In the genomic region with DNA sequence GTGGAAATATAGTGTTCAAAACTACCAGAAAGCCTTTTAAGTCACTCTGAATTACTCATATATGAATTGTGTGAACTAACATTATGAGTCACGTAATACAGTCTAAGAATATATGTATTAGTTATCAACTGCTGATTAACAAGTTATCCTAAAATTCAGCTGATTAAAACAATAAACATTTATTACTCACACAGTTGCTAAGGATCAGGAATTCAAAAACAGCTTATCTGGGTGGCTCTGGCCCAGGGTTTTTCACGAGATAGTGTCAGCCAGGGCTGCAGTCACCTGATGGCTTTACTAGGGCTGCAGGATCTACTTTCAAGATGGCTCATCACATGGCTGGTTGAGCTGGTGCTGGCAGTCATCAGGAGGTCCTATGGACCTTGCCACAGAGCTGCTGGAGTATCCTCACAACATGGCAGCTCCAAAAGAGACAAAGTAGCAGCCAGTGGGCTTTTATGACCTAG, we compare ENCODE assay signal across 14 cellular contexts. TPM values are rescaled to one million over a fixed set of nuclear protein-coding genes. Genes with fewer than 3 reads are reported as not detected.
DNase-seq lines count a peak whose midpoint lies in the region; ATAC-seq, FAIRE-seq and TF ChIP-seq lines count a peak whose summit lies in the region.
"Had no signal": no experiment of that assay in that cellular context is flagged by ENCODE, and none has a peak within 500 bp of the region (broad histone marks: within the 10 kb centered on the region; RNA-seq: fewer than 3 reads in every experiment).

No MANE protein-coding gene starts in this region.

- no peaks in the 10 kb centered on the region for H3K27me3 ChIP-seq in esophagus squamous epithelium
- no peaks in the 10 kb centered on the region for H3K27me3 ChIP-seq in small intestine (ENCODE audit: control insufficient read depth in 2 of 2, insufficient read depth in 2 of 2, low read length in 2 of 2)

- H3K27ac ChIP-seq in esophagus squamous epithelium (peak overlapping the region; percentile 75 to 93 (median 91)), small intestine (ENCODE audit: low read depth in 1 of 2, low read length in 1 of 2) (peak overlapping the region in 1 of 2 donors; percentile 8)

- H3K4me3 ChIP-seq in esophagus squamous epithelium (no peak overlapping the region), small intestine (ENCODE audit: low read depth in 1 of 2, low read length in 2 of 2) (no peak overlapping the region)

- no peak for FAIRE-seq in small intestine (lab: Jason Lieb, UNC)
- FAIRE-seq: urothelium cell line had no signal

- H3K9me3 Mint-ChIP-seq in activated CD8-positive, alpha-beta T cell treated with anti-CD3 and anti-CD28 coated beads for 36 hours, result peaks cover 5% of the 10 kb centered on the region
- no peaks in the 10 kb centered on the region for H3K9me3 Mint-ChIP-seq in activated CD8-positive, alpha-beta T cell treated with anti-CD3 and anti-CD28 coated beads, Interleukin-2, amount 10 ng/mL, durations not matched to agents 7 days and 5 days (ENCODE audit: insufficient read depth)
- H3K9me3 Mint-ChIP-seq in T-helper 2 cell treated with Interferon-gamma antibody and Interleukin-4, amounts not matched to agents 5 μg/mL and 100 μg/mL, for 36 hours, result no peaks in the 10 kb centered on the region
- H3K9me3 Mint-ChIP-seq: central memory CD8-positive, alpha-beta T cell had no signal

- peaks cover 29% of the 10 kb centered on the region for H3K36me3 Mint-ChIP-seq in activated CD8-positive, alpha-beta T cell treated with anti-CD3 and anti-CD28 coated beads for 36 hours (ENCODE audit: low read depth)
- H3K36me3 Mint-ChIP-seq in activated CD8-positive, alpha-beta T cell treated with anti-CD3 and anti-CD28 coated beads, Interleukin-2, amount 10 ng/mL, durations not matched to agents 7 days and 5 days (ENCODE audit: low read depth), result peaks cover 28% of the 10 kb centered on the region
- peaks cover 8% of the 10 kb centered on the region for H3K36me3 Mint-ChIP-seq in T-helper 2 cell treated with Interferon-gamma antibody and Interleukin-4, amounts not matched to agents 5 μg/mL and 100 μg/mL, for 36 hours (ENCODE audit: low read depth)
- H3K36me3 Mint-ChIP-seq in T-helper 17 cell (ENCODE audit: low read depth), result no peaks in the 10 kb centered on the region

- peak; percentile 44 for DNase-seq in activated CD8-positive, alpha-beta T cell treated with anti-CD3 and anti-CD28 coated beads for 36 hours
- DNase-seq in activated CD8-positive, alpha-beta T cell treated with anti-CD3 and anti-CD28 coated beads, Interleukin-2, amount 10 ng/mL, durations not matched to agents 7 days and 5 days, result no peak
- peak; percentile 30 for DNase-seq in T-helper 2 cell treated with Interferon-gamma antibody and Interleukin-4, amounts not matched to agents 5 μg/mL and 100 μg/mL, for 36 hours (ENCODE audit: low spot score)
- DNase-seq in esophagus squamous epithelium (lab: John Stamatoyannopoulos, UW) (no peak), small intestine (peak; percentile 69), T-helper 17 cell (no peak)
- DNase-seq: activated CD4-positive, CD25-positive, alpha-beta regulatory T cell treated with anti-CD3 and anti-CD28 coated beads, Interleukin-2, amount 50 U/mL, for 72 hours; GDM1; NCI-H2107; RPMI8226 had no signal

- CTCF ChIA-PET in activated CD8-positive, alpha-beta T cell treated with anti-CD3 and anti-CD28 coated beads for 36 hours (lab: Charles Lee), result interaction anchor here (0.7 to 13.0 kb wide), 4 partner anchors 9 to 256 kb away, joined by 3 to 110 read pairs (median 6); no protein-coding TSS in a partner anchor
- CTCF ChIA-PET in activated CD8-positive, alpha-beta T cell treated with anti-CD3 and anti-CD28 coated beads, Interleukin-2, amount 10 ng/mL, durations not matched to agents 7 days and 5 days (lab: Charles Lee), result interaction anchor here (1.0 to 3.5 kb wide), 6 partner anchors 9 to 109 kb away, joined by 3 to 18 read pairs (median 5); no protein-coding TSS in a partner anchor

- POLR2A ChIA-PET in activated CD8-positive, alpha-beta T cell treated with anti-CD3 and anti-CD28 coated beads for 36 hours (lab: Charles Lee), result interaction anchor here (0.7 kb wide), 1 partner anchor 16 kb away, joined by 3 read pairs; no protein-coding TSS in a partner anchor
- POLR2A ChIA-PET in activated CD8-positive, alpha-beta T cell treated with anti-CD3 and anti-CD28 coated beads, Interleukin-2, amount 10 ng/mL, durations not matched to agents 7 days and 5 days (lab: Charles Lee), result interaction anchor here (0.8 kb wide), 1 partner anchor 60 kb away, joined by 3 read pairs; no protein-coding TSS in a partner anchor

- H3K4me1 ChIP-seq in esophagus squamous epithelium (peaks cover 27 to 100% (median 73%) of the 10 kb centered on the region in 3 donors), small intestine (ENCODE audit: control insufficient read depth in 2 of 2, insufficient read depth in 1 of 2, low read depth in 1 of 2, low read length in 1 of 2) (peaks cover 0 to 6% of the 10 kb centered on the region in 2 donors)

- TF ChIP-seq CTCF in activated CD8-positive, alpha-beta T cell treated with anti-CD3 and anti-CD28 coated beads for 36 hours (IDR thresholded peaks at IDR 0.05), result no peak
- no peak for TF ChIP-seq CTCF in esophagus squamous epithelium (IDR thresholded peaks at IDR 0.05)

- no peak overlapping the region for H3K4me3 Mint-ChIP-seq in activated CD8-positive, alpha-beta T cell treated with anti-CD3 and anti-CD28 coated beads for 36 hours
- H3K4me3 Mint-ChIP-seq in activated CD8-positive, alpha-beta T cell treated with anti-CD3 and anti-CD28 coated beads, Interleukin-2, amount 10 ng/mL, durations not matched to agents 7 days and 5 days, result no peak overlapping the region
- no peak overlapping the region for H3K4me3 Mint-ChIP-seq in T-helper 2 cell treated with Interferon-gamma antibody and Interleukin-4, amounts not matched to agents 5 μg/mL and 100 μg/mL, for 36 hours
- H3K4me3 Mint-ChIP-seq in T-helper 17 cell, result no peak overlapping the region
- H3K4me3 Mint-ChIP-seq: central memory CD8-positive, alpha-beta T cell had no signal

- no peaks in the 10 kb centered on the region for H3K27me3 Mint-ChIP-seq in activated CD8-positive, alpha-beta T cell treated with anti-CD3 and anti-CD28 coated beads for 36 hours
- no peaks in the 10 kb centered on the region for H3K27me3 Mint-ChIP-seq in activated CD8-positive, alpha-beta T cell treated with anti-CD3 and anti-CD28 coated beads, Interleukin-2, amount 10 ng/mL, durations not matched to agents 7 days and 5 days (ENCODE audit: low read depth)
- no peaks in the 10 kb centered on the region for H3K27me3 Mint-ChIP-seq in T-helper 2 cell treated with Interferon-gamma antibody and Interleukin-4, amounts not matched to agents 5 μg/mL and 100 μg/mL, for 36 hours (ENCODE audit: low read depth)
- H3K27me3 Mint-ChIP-seq in T-helper 17 cell, result no peaks in the 10 kb centered on the region
- H3K27me3 Mint-ChIP-seq: central memory CD8-positive, alpha-beta T cell had no signal

- H3K4me1 Mint-ChIP-seq in activated CD8-positive, alpha-beta T cell treated with anti-CD3 and anti-CD28 coated beads for 36 hours (ENCODE audit: low read depth), result peaks cover 59% of the 10 kb centered on the region
- H3K4me1 Mint-ChIP-seq in activated CD8-positive, alpha-beta T cell treated with anti-CD3 and anti-CD28 coated beads, Interleukin-2, amount 10 ng/mL, durations not matched to agents 7 days and 5 days (ENCODE audit: low read depth), result peaks cover 64% of the 10 kb centered on the region
- H3K4me1 Mint-ChIP-seq in T-helper 2 cell treated with Interferon-gamma antibody and Interleukin-4, amounts not matched to agents 5 μg/mL and 100 μg/mL, for 36 hours (ENCODE audit: low read depth), result peaks cover 61% of the 10 kb centered on the region
- peaks cover 28% of the 10 kb centered on the region for H3K4me1 Mint-ChIP-seq in T-helper 17 cell

- no peak for ATAC-seq in activated CD8-positive, alpha-beta T cell treated with anti-CD3 and anti-CD28 coated beads for 36 hours
- ATAC-seq in activated CD8-positive, alpha-beta T cell treated with anti-CD3 and anti-CD28 coated beads, Interleukin-2, amount 10 ng/mL, durations not matched to agents 7 days and 5 days, result no peak
- ATAC-seq in GM19351 (IDR thresholded peaks at IDR 0.05; ENCODE audit: unreplicated experiment) (no peak), HG03378 (IDR thresholded peaks at IDR 0.05; ENCODE audit: unreplicated experiment) (no peak), T-helper 17 cell (no peak)

- peak overlapping the region; percentile 35 for H3K27ac Mint-ChIP-seq in activated CD8-positive, alpha-beta T cell treated with anti-CD3 and anti-CD28 coated beads for 36 hours
- H3K27ac Mint-ChIP-seq in activated CD8-positive, alpha-beta T cell treated with anti-CD3 and anti-CD28 coated beads, Interleukin-2, amount 10 ng/mL, durations not matched to agents 7 days and 5 days, result no peak overlapping the region
- H3K27ac Mint-ChIP-seq in T-helper 2 cell treated with Interferon-gamma antibody and Interleukin-4, amounts not matched to agents 5 μg/mL and 100 μg/mL, for 36 hours, result no peak overlapping the region
- H3K27ac Mint-ChIP-seq in T-helper 17 cell, result no peak overlapping the region

- TF ChIP-seq POLR2A in esophagus squamous epithelium (IDR thresholded peaks at IDR 0.05), result no peak

- intact Hi-C loops in activated CD8-positive, alpha-beta T cell treated with anti-CD3 and anti-CD28 coated beads for 36 hours (cut with micrococcal nuclease), result loop anchor here (5.0 kb wide), 1 partner anchor 37 kb away; the partner anchor contains the start of gene CORO1C
- intact Hi-C loops in esophagus squamous epithelium (cut with DNase I), result loop anchor here (5.0 kb wide), 1 partner anchor 37 kb away; the partner anchor contains the start of gene CORO1C

- 30 to 47% methylated on average over 2 of the region's 2 CpGs for WGBS in esophagus squamous epithelium, 2 donors
- 26 to 54% (median 30%) methylated on average over 2 of the region's 2 CpGs for WGBS in small intestine, 3 donors

- H3K36me3 ChIP-seq in esophagus squamous epithelium (peaks cover 0 to 28% (median 0%) of the 10 kb centered on the region in 3 donors), small intestine (ENCODE audit: control insufficient read depth in 2 of 2, insufficient read depth in 2 of 2, low read length in 2 of 2) (peaks cover 3 to 6% of the 10 kb centered on the region in 2 donors)

- no peaks in the 10 kb centered on the region for H3K9me3 ChIP-seq in esophagus squamous epithelium
- no peaks in the 10 kb centered on the region for H3K9me3 ChIP-seq in small intestine (ENCODE audit: control insufficient read depth, low read depth)
- H3K9me3 ChIP-seq in T-helper 17 cell (ENCODE audit: control insufficient read depth, low read length, poor library complexity, severe bottlenecking), result no peaks in the 10 kb centered on the region

RNA-seq across cellular contexts. Expression of gene CORO1C, which starts 36.5 kb away (rescaled TPM):
- total RNA-seq in activated CD8-positive, alpha-beta T cell treated with anti-CD3 and anti-CD28 coated beads for 36 hours, result 10 to 100 TPM; 90.1 to 98.9 TPM
- total RNA-seq in activated CD8-positive, alpha-beta T cell treated with anti-CD3 and anti-CD28 coated beads, Interleukin-2, amount 10 ng/mL, durations not matched to agents 7 days and 5 days, result 10 to 100 TPM; 66.3 to 69.2 TPM
- total RNA-seq in esophagus squamous epithelium (100 to 1,000 TPM in 3 of 4 donors, 10 to 100 TPM in 1; 67.2 to 142 (median 114) TPM), T-helper 17 cell (10 to 100 TPM; 13.3 to 61.1 TPM)
- polyA plus RNA-seq in small intestine, result 10 to 100 TPM; 22.2 to 36.7 (median 29.3) TPM

Comparison
In these comparisons a context has a peak if more than half of its experiments do, and no peak if none do; other contexts are left out.
1. DNase-seq: peak in activated CD8-positive, alpha-beta T cell treated with anti-CD3 and anti-CD28 coated beads for 36 hours (single experiment), T-helper 2 cell treated with Interferon-gamma antibody and Interleukin-4, amounts not matched to agents 5 μg/mL and 100 μg/mL, for 36 hours (single experiment) and small intestine (single experiment); none in activated CD8-positive, alpha-beta T cell treated with anti-CD3 and anti-CD28 coated beads, Interleukin-2, amount 10 ng/mL, durations not matched to agents 7 days and 5 days (single experiment), esophagus squamous epithelium (single experiment) and T-helper 17 cell (0 of 3).